In genomic region chr5:56711191-56711590, GRCh38 we compare ENCODE assay signal across 1 cellular context.
TF ChIP-seq lines count a peak whose summit lies in the region.

No MANE protein-coding gene starts in this region.

TF ChIP-seq in IMR-90, 13 proteins besides CTCF, POLR2A, EP300 and RAD21 (continued from another document):
- TF ChIP-seq USF2 (IDR thresholded peaks at IDR 0.05; ENCODE audit: low read depth, low read length), result no peak
